ENCODE assay signal across 23 cellular contexts in the genomic region with DNA sequence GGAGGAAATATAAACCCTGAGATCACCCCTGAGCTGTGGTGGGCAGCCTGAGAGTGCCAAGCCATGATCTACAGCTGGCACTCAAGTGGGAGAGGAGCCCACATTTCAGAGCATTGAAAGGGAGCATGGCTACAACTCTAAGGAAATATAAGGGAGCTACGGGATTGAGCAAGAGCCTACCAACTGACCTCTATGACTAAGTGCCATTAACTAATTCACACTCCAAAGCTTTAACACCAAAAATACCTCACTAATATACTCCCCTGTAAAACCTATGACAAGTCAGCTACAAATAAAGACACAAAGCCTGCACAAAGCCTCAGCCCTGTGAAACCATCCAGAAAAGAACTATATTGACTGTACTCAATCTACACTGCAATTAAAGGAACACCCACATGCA.
"Had no signal": no experiment of that assay in that cellular context is flagged by ENCODE, and none has a peak within 500 bp of the region (broad histone marks: within the 10 kb centered on the region; RNA-seq: fewer than 3 reads in every experiment).

No MANE protein-coding gene starts in this region.

- H3K4me1 ChIP-seq: breast epithelium had no signal

- H3K36me3 ChIP-seq: breast epithelium had no signal

- DNase-seq: activated CD4-positive, alpha-beta T cell treated with anti-CD3 and anti-CD28 coated beads for 36 hours; activated CD4-positive, alpha-beta T cell treated with anti-CD3 and anti-CD28 coated beads, Interleukin-2, amount 10 ng/mL, durations not matched to agents 7 days and 5 days; activated CD4-positive, alpha-beta T cell treated with anti-CD3 and anti-CD28 coated beads, Interleukin-2, amount 50 U/mL, for 48 hours; activated CD8-positive, alpha-beta T cell treated with anti-CD3 and anti-CD28 coated beads, Interleukin-2, amount 10 ng/mL, durations not matched to agents 7 days and 5 days; activated gamma-delta T cell; activated naive CD4-positive, alpha-beta T cell treated with Interleukin-2 at 50 U/mL for 16 hours; activated naive CD8-positive, alpha-beta T cell treated with anti-CD3 and anti-CD28 coated beads, Interleukin-2, amount 10 ng/mL, durations not matched to agents 7 days and 5 days; activated T-cell treated with anti-CD3 and anti-CD28 coated beads, Interleukin-2, amount 50 U/mL, for 24 hours; amygdala; body of pancreas; central memory CD4-positive, alpha-beta T cell; MM.1S; NCI-H1092; NCI-H1436 treated with DMSO at 0.1 percent for 48 hours; NCI-H1694 treated with DMSO at 0.1 percent for 48 hours; NCI-H2029; NCI-H345; NCI-H524 treated with DMSO at 0.1 percent for 48 hours; PC-9; SIG-M5 had no signal

- H3K27ac ChIP-seq: body of pancreas, breast epithelium, KMS-11, PC-9, RWPE1 had no signal

- H3K9me3 ChIP-seq: body of pancreas, breast epithelium had no signal

- H3K4me3 ChIP-seq: body of pancreas, breast epithelium, PC-9 had no signal

- H3K27me3 ChIP-seq: body of pancreas, breast epithelium had no signal
